8 cellular contexts compared by ENCODE assay signal in genomic region chr12:9283346-9284095, GRCh38.
DNase-seq lines count a peak whose midpoint lies in the region; ATAC-seq and TF ChIP-seq lines count a peak whose summit lies in the region.
"Not testable (repeated sequence)": the region's sequence is repeated elsewhere in the genome, so short reads cannot be mapped to it uniquely, and the experiment has no call there.

No MANE protein-coding gene starts in this region.

- peak overlapping the region; percentile 25 to 66 (median 45) for H3K9ac ChIP-seq in skeletal muscle tissue (ENCODE audit: low read depth in 1 of 3, low read length in 3 of 3)

- peak; percentile 68 for DNase-seq in NCI-H510A treated with DMSO at 0.1 percent for 48 hours (lab: John Stamatoyannopoulos, UW)
- peak; percentile 63 for DNase-seq in activated CD4-positive, alpha-beta T cell treated with anti-CD3 and anti-CD28 coated beads for 1 hour
- DNase-seq in caudate nucleus (lab: John Stamatoyannopoulos, UW): peak in 59 of 61 donors; percentile 3 to 95 (median 66)
- DNase-seq in inferior parietal cortex (ENCODE audit: extremely low spot score): peak; percentile 78

- not testable (repeated sequence) for H3K9me3 ChIP-seq in skeletal muscle tissue (ENCODE audit: control insufficient read depth in 3 of 3, low read length in 3 of 3)

- peak overlapping the region; percentile 29 to 69 (median 49) for H3K4me3 ChIP-seq in skeletal muscle tissue (ENCODE audit: low read length in 3 of 3)

- TF ChIP-seq CTCF in 22Rv1 (IDR thresholded peaks at IDR 0.05): not testable (repeated sequence)

- H3K27me3 ChIP-seq in skeletal muscle tissue (ENCODE audit: control insufficient read depth in 3 of 3, insufficient read depth in 3 of 3, low read length in 3 of 3): not testable (repeated sequence)

- H3K4me1 ChIP-seq in skeletal muscle tissue (ENCODE audit: control insufficient read depth in 3 of 3, insufficient read depth in 3 of 3, low read length in 3 of 3): not testable (repeated sequence)

- peak; percentile 54 for ATAC-seq in GM18861 (IDR thresholded peaks at IDR 0.05; ENCODE audit: unreplicated experiment)
- peak; percentile 73 for ATAC-seq in HG03469 (IDR thresholded peaks at IDR 0.05; ENCODE audit: unreplicated experiment)

- not testable (repeated sequence) for H3K36me3 ChIP-seq in skeletal muscle tissue (ENCODE audit: control insufficient read depth in 3 of 3, insufficient read depth in 3 of 3, low read length in 3 of 3)

- H3K27ac ChIP-seq in 22Rv1: peak overlapping the region; percentile 89
- H3K27ac ChIP-seq in caudate nucleus (ENCODE audit: low read depth, low read length); skeletal muscle tissue (ENCODE audit: low read depth, low read length): not testable (repeated sequence)
